Comparison of ENCODE assay signal across 13 cellular contexts in the genomic region with DNA sequence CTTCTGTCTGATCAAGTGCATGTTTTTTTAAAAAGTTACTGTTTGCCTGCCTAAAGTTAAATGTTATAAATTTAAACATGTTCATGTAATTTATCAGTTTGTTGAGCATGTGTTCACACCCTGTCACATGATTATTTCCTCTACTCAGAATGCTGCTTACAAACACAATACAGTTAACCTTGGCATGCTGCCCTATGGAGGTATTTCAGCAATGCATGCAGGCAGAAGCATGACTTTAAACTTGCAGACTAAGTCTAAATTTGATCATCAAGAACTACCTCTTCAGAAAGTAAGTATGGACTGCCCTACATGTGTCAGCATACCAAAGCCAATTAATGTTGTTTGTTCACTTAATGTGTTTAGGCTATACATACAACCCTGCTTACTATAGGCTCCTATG.
DNase-seq lines count a peak whose midpoint lies in the region; ATAC-seq and TF ChIP-seq lines count a peak whose summit lies in the region.
"Had no signal": no experiment of that assay in that cellular context is flagged by ENCODE, and none has a peak within 500 bp of the region (broad histone marks: within the 10 kb centered on the region; RNA-seq: fewer than 3 reads in every experiment).

No MANE protein-coding gene starts in this region.

- no peak overlapping the region for H4K8ac ChIP-seq in mesendoderm (ENCODE audit: low read depth, low read length)

- no peak overlapping the region for H3K23ac ChIP-seq in mesendoderm (ENCODE audit: low read length)

- H3K36me3 ChIP-seq in mesendoderm (ENCODE audit: control insufficient read depth, insufficient read depth, low read length) (no peaks in the 10 kb centered on the region), right lobe of liver (no peaks in the 10 kb centered on the region)
- H3K36me3 ChIP-seq: HAP-1 had no signal

- H3K4ac ChIP-seq in mesendoderm (ENCODE audit: low read depth, low read length), result no peak overlapping the region

- H3K27me3 ChIP-seq in mesendoderm (ENCODE audit: insufficient read depth, low read length, poor library complexity) (no peaks in the 10 kb centered on the region), right lobe of liver (no peaks in the 10 kb centered on the region)
- H3K27me3 ChIP-seq: dorsolateral prefrontal cortex had no signal

- H3K9ac ChIP-seq in mesendoderm (ENCODE audit: low read length), result no peak overlapping the region

- TF ChIP-seq CTCF in right lobe of liver (IDR thresholded peaks at IDR 0.05) (no peak), natural killer cell (IDR thresholded peaks at IDR 0.05) (no peak)

- no peaks in the 10 kb centered on the region for H3K27me3 Mint-ChIP-seq in natural killer cell (ENCODE audit: low read depth in 2 of 2)

- no peak overlapping the region for H3K4me3 Mint-ChIP-seq in natural killer cell
- H3K4me3 Mint-ChIP-seq: activated T-helper 1 cell treated with anti-CD3 and anti-CD28 coated beads, Interleukin-12 subunit alpha, Interleukin-12 subunit beta, Interleukin-2, Interleukin-4 antibody, amounts not matched to agents 30 ng/mL and 10 ng/mL and 1 ng/mL, durations not matched to agents 14 hours and 24 hours and 36 hours had no signal

- no peak for TF ChIP-seq POLR2A in right lobe of liver (IDR thresholded peaks at IDR 0.05)

- no peak overlapping the region for H3K4me2 ChIP-seq in mesendoderm (ENCODE audit: low read length)
- H3K4me2 ChIP-seq: PC-9 had no signal

- ATAC-seq in right lobe of liver (no peak), natural killer cell (no peak), HG02884 (IDR thresholded peaks at IDR 0.05; ENCODE audit: unreplicated experiment) (no peak)

- H3K27ac ChIP-seq in mesendoderm (ENCODE audit: low read depth, low read length), result no peak overlapping the region
- H3K27ac ChIP-seq in right lobe of liver, result no peak overlapping the region
- H3K27ac ChIP-seq: PC-9 had no signal

- H2BK15ac ChIP-seq in mesendoderm (replicated peaks; ENCODE audit: low read depth), result no peak overlapping the region

- H3K4me1 ChIP-seq in mesendoderm (ENCODE audit: control insufficient read depth, low read depth, low read length), result no peaks in the 10 kb centered on the region
- H3K4me1 ChIP-seq in right lobe of liver, result no peaks in the 10 kb centered on the region
- H3K4me1 ChIP-seq: HAP-1 had no signal

- no peaks in the 10 kb centered on the region for H3K79me1 ChIP-seq in mesendoderm (ENCODE audit: low read length)

- H3K36me3 Mint-ChIP-seq in natural killer cell, result no peaks in the 10 kb centered on the region

- H2AK5ac ChIP-seq in mesendoderm (ENCODE audit: low read length), result no peak overlapping the region

- no peak overlapping the region for H3K18ac ChIP-seq in mesendoderm (ENCODE audit: low read length)

- H3K9me3 ChIP-seq in right lobe of liver, result no peaks in the 10 kb centered on the region
- H3K9me3 ChIP-seq: HAP-1 had no signal

- no peak overlapping the region for H2BK120ac ChIP-seq in mesendoderm (ENCODE audit: low read depth, low read length)

- DNase-seq in GM04504 (ENCODE audit: low read depth) (peak; percentile 32), NCI-H460 (ENCODE audit: extremely low read depth, low read depth) (peak; percentile 5), dermis microvascular lymphatic vessel endothelial cell (ENCODE audit: low read depth in 2 of 2) (peak; percentile 83 to 88), mesendoderm (peak; percentile 23), right lobe of liver (no peak), natural killer cell (no peak)
- DNase-seq: dorsolateral prefrontal cortex; NCI-H1436; stimulated activated CD4-positive, alpha-beta T cell treated with anti-CD3 and anti-CD28 coated beads, Interleukin-4, amount 100 ng/mL, for 1 hour had no signal

- no peak overlapping the region for H3K4me3 ChIP-seq in mesendoderm (ENCODE audit: low read length)
- H3K4me3 ChIP-seq in right lobe of liver, result no peak overlapping the region
- H3K4me3 ChIP-seq: dorsolateral prefrontal cortex, HAP-1, PC-9 had no signal

- H3K79me2 ChIP-seq in mesendoderm (ENCODE audit: control insufficient read depth, insufficient read depth, low read length), result no peaks in the 10 kb centered on the region

- no peaks in the 10 kb centered on the region for H3K4me1 Mint-ChIP-seq in natural killer cell

- H3K27ac Mint-ChIP-seq in natural killer cell, result no peak overlapping the region
- H3K27ac Mint-ChIP-seq: activated T-helper 1 cell treated with anti-CD3 and anti-CD28 coated beads, Interleukin-12 subunit alpha, Interleukin-12 subunit beta, Interleukin-2, Interleukin-4 antibody, amounts not matched to agents 30 ng/mL and 10 ng/mL and 1 ng/mL, durations not matched to agents 14 hours and 24 hours and 36 hours had no signal

- H2BK5ac ChIP-seq in mesendoderm (ENCODE audit: low read length), result no peak overlapping the region

- no peak overlapping the region for H4K5ac ChIP-seq in mesendoderm (ENCODE audit: low read length)

- intact Hi-C loops in right lobe of liver (cut with DNase I), result no loop called here
- intact Hi-C loops in natural killer cell (cut with micrococcal nuclease), result no loop called here

- H3K9me3 Mint-ChIP-seq in natural killer cell, result no peaks in the 10 kb centered on the region
- H3K9me3 Mint-ChIP-seq: activated T-helper 1 cell treated with anti-CD3 and anti-CD28 coated beads, Interleukin-12 subunit alpha, Interleukin-12 subunit beta, Interleukin-2, Interleukin-4 antibody, amounts not matched to agents 30 ng/mL and 10 ng/mL and 1 ng/mL, durations not matched to agents 14 hours and 24 hours and 36 hours had no signal

- no peak overlapping the region for H3K56ac ChIP-seq in mesendoderm (ENCODE audit: low read length)

Comparison
In these comparisons a context has a peak if more than half of its experiments do, and no peak if none do; other contexts are left out.
1. DNase-seq: peak in GM04504 (single experiment), NCI-H460 (single experiment), dermis microvascular lymphatic vessel endothelial cell (2 of 2) and mesendoderm (single experiment); none in right lobe of liver (0 of 3) and natural killer cell (single experiment).